2 cellular contexts compared by ENCODE assay signal in genomic region chr19:18251587-18252369, GRCh38.
TF ChIP-seq lines count a peak whose summit lies in the region.

No MANE protein-coding gene starts in this region.

TF ChIP-seq in HEK293T, 16 proteins besides CTCF, POLR2A, EP300 and RAD21 (continued from another document):
- TF ChIP-seq ZNF384 (IDR thresholded peaks at IDR 0.05) (no peak), HDGF (IDR thresholded peaks at IDR 0.05; ENCODE audit: borderline replicate concordance) (no peak), SP1 (IDR thresholded peaks at IDR 0.05) (no peak), PKNOX1 (IDR thresholded peaks at IDR 0.05) (no peak), FOXM1 (IDR thresholded peaks at IDR 0.05; ENCODE audit: borderline replicate concordance) (no peak), LEF1 (IDR thresholded peaks at IDR 0.05; ENCODE audit: borderline replicate concordance) (no peak), L3MBTL2 (conservative IDR thresholded peaks at IDR 0.05) (no peak), SUZ12 (IDR thresholded peaks at IDR 0.05) (no peak)

TF ChIP-seq in endothelial cell of umbilical vein, 7 proteins besides CTCF, POLR2A, EP300 and RAD21:
- TF ChIP-seq POLR2AphosphoS5 (IDR thresholded peaks at IDR 0.05; ENCODE audit: insufficient read depth, low read depth, low read length) (no peak), MYC (IDR thresholded peaks at IDR 0.05; ENCODE audit: low read depth, low read length) (no peak), GATA2 (IDR thresholded peaks at IDR 0.05; ENCODE audit: insufficient read depth, insufficient read length, low read depth, low read length) (no peak), EZH2 (IDR thresholded peaks at IDR 0.05; ENCODE audit: borderline replicate concordance, low read depth, low read length, severe bottlenecking) (no peak), JUN (IDR thresholded peaks at IDR 0.05; ENCODE audit: borderline replicate concordance, insufficient read depth, insufficient read length, low read depth) (no peak), MAX (IDR thresholded peaks at IDR 0.05; ENCODE audit: insufficient read depth, insufficient read length) (no peak), FOS (IDR thresholded peaks at IDR 0.05; ENCODE audit: borderline replicate concordance, insufficient read depth, low read length) (no peak)
